ENCODE assay signal across 9 cellular contexts in genomic region chr19:18659281-18660050, GRCh38. TPM values are rescaled to one million over a fixed set of nuclear protein-coding genes. Genes with fewer than 3 reads are reported as not detected.
DNase-seq lines count a peak whose midpoint lies in the region; ATAC-seq lines count a peak whose summit lies in the region.
"Had no signal": no experiment of that assay in that cellular context is flagged by ENCODE, and none has a peak within 500 bp of the region (broad histone marks: within the 10 kb centered on the region; RNA-seq: fewer than 3 reads in every experiment).

No MANE protein-coding gene starts in this region.

- H3K36me3 ChIP-seq in muscle layer of duodenum (ENCODE audit: control insufficient read depth in 1 of 2, insufficient read depth in 2 of 2, low read length in 2 of 2), result peaks cover 0 to 6% of the 10 kb centered on the region in 2 donors
- H3K36me3 ChIP-seq: BE2C had no signal

- H3K9me3 ChIP-seq in muscle layer of duodenum (ENCODE audit: control insufficient read depth in 1 of 2, low read length in 2 of 2), result no peaks in the 10 kb centered on the region
- H3K9me3 ChIP-seq: BE2C had no signal

- no peaks in the 10 kb centered on the region for H3K27me3 ChIP-seq in muscle layer of duodenum (ENCODE audit: low read depth, low read length)
- H3K27me3 ChIP-seq: BE2C had no signal

- DNase-seq in Right ventricle myocardium inferior (ENCODE audit: missing footprints) (peak; percentile 82), cardiac septum (ENCODE audit: low spot score) (no peak), dermis blood vessel endothelial cell (no peak), T-helper 1 cell (no peak), HuH-7 (ENCODE audit: low spot score) (no peak)
- DNase-seq: BE2C had no signal

- ATAC-seq in Right ventricle myocardium inferior, result peak; percentile 57
- no peak for ATAC-seq in HG03039 (IDR thresholded peaks at IDR 0.05; ENCODE audit: unreplicated experiment)

- intact Hi-C loops in Right ventricle myocardium inferior (cut with DNase I), result loop anchor here (2.0 kb wide), 1 partner anchor 59 kb away; no protein-coding TSS in a partner anchor
- intact Hi-C loops in cardiac septum (cut with DNase I), result loop anchor here (10.0 kb wide), 1 partner anchor 195 kb away; no protein-coding TSS in a partner anchor

- peaks cover 4 to 38% of the 10 kb centered on the region in 2 donors for H3K4me1 ChIP-seq in muscle layer of duodenum (ENCODE audit: control insufficient read depth in 1 of 2, insufficient read depth in 2 of 2, low read length in 2 of 2)

- H3K27ac ChIP-seq in cingulate gyrus (ENCODE audit: low read depth, low read length) (peak overlapping the region; percentile 51), muscle layer of duodenum (ENCODE audit: low read length) (peak overlapping the region; percentile 67)

- no peak overlapping the region for H3K4me3 ChIP-seq in muscle layer of duodenum (ENCODE audit: low read depth in 1 of 2, low read length in 2 of 2)

RNA-seq across cellular contexts. Expression of gene KLHL26, which starts 22.6 kb away (rescaled TPM):
- total RNA-seq in Right ventricle myocardium inferior (6.6 TPM), cardiac septum (5.4 TPM), dermis blood vessel endothelial cell (1.9 and 9.1 TPM in 2 replicates)

RNA-seq across cellular contexts. Expression of gene CRTC1, which starts 24.0 kb away (rescaled TPM):
- 10.3 TPM for total RNA-seq in Right ventricle myocardium inferior
- total RNA-seq in cardiac septum, result 8.8 TPM
- total RNA-seq in dermis blood vessel endothelial cell, result 1.2 and 1.8 TPM in 2 replicates

RNA-seq across cellular contexts. Expression of gene TMEM59L, which starts 46.8 kb away (rescaled TPM):
- total RNA-seq in Right ventricle myocardium inferior (2.8 TPM), cardiac septum (3.0 TPM), dermis blood vessel endothelial cell (under 0.01 TPM in 1 of 2 replicates, not detected in the other)

RNA-seq across cellular contexts. Expression of gene CRLF1, which starts 52.9 kb away (rescaled TPM):
- total RNA-seq in Right ventricle myocardium inferior, result 35.7 TPM
- 29.6 TPM for total RNA-seq in cardiac septum
- total RNA-seq in dermis blood vessel endothelial cell, result not detected in 2 replicates
